1 cellular context compared by ENCODE assay signal in the genomic region with DNA sequence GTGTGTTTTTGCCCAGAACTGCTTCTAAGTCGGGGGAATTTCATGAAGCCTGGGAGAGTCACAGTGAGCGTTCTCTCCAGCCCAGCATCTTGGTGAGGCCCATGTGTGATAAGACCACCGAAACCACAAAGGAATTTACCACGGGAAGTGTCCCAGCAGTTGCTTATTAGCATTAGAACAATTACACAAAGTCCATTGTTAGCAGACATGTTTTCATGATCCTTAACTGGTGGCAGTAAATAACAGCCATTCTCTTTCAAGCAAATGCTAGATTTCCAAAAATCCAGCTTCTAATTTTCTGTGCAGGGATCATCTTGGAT.
TF ChIP-seq lines count a peak whose summit lies in the region.

No MANE protein-coding gene starts in this region.

TF ChIP-seq in WTC11, 78 proteins besides CTCF, POLR2A, EP300 and RAD21 (continued from another document):
- TF ChIP-seq CREM (CRISPR knock-in tag; IDR thresholded peaks at IDR 0.05) (no peak), FOXP1 (CRISPR knock-in tag; IDR thresholded peaks at IDR 0.05; ENCODE audit: borderline replicate concordance) (no peak), TEAD1 (CRISPR knock-in tag; IDR thresholded peaks at IDR 0.05) (no peak), FOXJ3 (CRISPR knock-in tag; IDR thresholded peaks at IDR 0.05; ENCODE audit: borderline replicate concordance) (no peak), CBFB (CRISPR knock-in tag; IDR thresholded peaks at IDR 0.05; ENCODE audit: low read depth) (no peak), ZNF232 (CRISPR knock-in tag; IDR thresholded peaks at IDR 0.05) (no peak), ATF1 (CRISPR knock-in tag; IDR thresholded peaks at IDR 0.05) (no peak), ZBTB21 (CRISPR knock-in tag; IDR thresholded peaks at IDR 0.05; ENCODE audit: borderline replicate concordance) (no peak)
- TF ChIP-seq, protein P1, sequence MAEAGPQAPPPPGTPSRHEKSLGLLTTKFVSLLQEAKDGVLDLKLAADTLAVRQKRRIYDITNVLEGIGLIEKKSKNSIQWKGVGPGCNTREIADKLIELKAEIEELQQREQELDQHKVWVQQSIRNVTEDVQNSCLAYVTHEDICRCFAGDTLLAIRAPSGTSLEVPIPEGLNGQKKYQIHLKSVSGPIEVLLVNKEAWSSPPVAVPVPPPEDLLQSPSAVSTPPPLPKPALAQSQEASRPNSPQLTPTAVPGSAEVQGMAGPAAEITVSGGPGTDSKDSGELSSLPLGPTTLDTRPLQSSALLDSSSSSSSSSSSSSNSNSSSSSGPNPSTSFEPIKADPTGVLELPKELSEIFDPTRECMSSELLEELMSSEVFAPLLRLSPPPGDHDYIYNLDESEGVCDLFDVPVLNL (CRISPR knock-in tag; IDR thresholded peaks at IDR 0.05; ENCODE audit: borderline replicate concordance, low read depth): no peak
- TF ChIP-seq, protein P2, sequence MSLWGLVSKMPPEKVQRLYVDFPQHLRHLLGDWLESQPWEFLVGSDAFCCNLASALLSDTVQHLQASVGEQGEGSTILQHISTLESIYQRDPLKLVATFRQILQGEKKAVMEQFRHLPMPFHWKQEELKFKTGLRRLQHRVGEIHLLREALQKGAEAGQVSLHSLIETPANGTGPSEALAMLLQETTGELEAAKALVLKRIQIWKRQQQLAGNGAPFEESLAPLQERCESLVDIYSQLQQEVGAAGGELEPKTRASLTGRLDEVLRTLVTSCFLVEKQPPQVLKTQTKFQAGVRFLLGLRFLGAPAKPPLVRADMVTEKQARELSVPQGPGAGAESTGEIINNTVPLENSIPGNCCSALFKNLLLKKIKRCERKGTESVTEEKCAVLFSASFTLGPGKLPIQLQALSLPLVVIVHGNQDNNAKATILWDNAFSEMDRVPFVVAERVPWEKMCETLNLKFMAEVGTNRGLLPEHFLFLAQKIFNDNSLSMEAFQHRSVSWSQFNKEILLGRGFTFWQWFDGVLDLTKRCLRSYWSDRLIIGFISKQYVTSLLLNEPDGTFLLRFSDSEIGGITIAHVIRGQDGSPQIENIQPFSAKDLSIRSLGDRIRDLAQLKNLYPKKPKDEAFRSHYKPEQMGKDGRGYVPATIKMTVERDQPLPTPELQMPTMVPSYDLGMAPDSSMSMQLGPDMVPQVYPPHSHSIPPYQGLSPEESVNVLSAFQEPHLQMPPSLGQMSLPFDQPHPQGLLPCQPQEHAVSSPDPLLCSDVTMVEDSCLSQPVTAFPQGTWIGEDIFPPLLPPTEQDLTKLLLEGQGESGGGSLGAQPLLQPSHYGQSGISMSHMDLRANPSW (CRISPR knock-in tag; conservative IDR thresholded peaks at IDR 0.05; ENCODE audit: low read depth): no peak
- TF ChIP-seq, protein P3, sequence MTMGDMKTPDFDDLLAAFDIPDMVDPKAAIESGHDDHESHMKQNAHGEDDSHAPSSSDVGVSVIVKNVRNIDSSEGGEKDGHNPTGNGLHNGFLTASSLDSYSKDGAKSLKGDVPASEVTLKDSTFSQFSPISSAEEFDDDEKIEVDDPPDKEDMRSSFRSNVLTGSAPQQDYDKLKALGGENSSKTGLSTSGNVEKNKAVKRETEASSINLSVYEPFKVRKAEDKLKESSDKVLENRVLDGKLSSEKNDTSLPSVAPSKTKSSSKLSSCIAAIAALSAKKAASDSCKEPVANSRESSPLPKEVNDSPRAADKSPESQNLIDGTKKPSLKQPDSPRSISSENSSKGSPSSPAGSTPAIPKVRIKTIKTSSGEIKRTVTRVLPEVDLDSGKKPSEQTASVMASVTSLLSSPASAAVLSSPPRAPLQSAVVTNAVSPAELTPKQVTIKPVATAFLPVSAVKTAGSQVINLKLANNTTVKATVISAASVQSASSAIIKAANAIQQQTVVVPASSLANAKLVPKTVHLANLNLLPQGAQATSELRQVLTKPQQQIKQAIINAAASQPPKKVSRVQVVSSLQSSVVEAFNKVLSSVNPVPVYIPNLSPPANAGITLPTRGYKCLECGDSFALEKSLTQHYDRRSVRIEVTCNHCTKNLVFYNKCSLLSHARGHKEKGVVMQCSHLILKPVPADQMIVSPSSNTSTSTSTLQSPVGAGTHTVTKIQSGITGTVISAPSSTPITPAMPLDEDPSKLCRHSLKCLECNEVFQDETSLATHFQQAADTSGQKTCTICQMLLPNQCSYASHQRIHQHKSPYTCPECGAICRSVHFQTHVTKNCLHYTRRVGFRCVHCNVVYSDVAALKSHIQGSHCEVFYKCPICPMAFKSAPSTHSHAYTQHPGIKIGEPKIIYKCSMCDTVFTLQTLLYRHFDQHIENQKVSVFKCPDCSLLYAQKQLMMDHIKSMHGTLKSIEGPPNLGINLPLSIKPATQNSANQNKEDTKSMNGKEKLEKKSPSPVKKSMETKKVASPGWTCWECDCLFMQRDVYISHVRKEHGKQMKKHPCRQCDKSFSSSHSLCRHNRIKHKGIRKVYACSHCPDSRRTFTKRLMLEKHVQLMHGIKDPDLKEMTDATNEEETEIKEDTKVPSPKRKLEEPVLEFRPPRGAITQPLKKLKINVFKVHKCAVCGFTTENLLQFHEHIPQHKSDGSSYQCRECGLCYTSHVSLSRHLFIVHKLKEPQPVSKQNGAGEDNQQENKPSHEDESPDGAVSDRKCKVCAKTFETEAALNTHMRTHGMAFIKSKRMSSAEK (CRISPR knock-in tag; IDR thresholded peaks at IDR 0.05; ENCODE audit: borderline replicate concordance): no peak
- TF ChIP-seq, protein P4, sequence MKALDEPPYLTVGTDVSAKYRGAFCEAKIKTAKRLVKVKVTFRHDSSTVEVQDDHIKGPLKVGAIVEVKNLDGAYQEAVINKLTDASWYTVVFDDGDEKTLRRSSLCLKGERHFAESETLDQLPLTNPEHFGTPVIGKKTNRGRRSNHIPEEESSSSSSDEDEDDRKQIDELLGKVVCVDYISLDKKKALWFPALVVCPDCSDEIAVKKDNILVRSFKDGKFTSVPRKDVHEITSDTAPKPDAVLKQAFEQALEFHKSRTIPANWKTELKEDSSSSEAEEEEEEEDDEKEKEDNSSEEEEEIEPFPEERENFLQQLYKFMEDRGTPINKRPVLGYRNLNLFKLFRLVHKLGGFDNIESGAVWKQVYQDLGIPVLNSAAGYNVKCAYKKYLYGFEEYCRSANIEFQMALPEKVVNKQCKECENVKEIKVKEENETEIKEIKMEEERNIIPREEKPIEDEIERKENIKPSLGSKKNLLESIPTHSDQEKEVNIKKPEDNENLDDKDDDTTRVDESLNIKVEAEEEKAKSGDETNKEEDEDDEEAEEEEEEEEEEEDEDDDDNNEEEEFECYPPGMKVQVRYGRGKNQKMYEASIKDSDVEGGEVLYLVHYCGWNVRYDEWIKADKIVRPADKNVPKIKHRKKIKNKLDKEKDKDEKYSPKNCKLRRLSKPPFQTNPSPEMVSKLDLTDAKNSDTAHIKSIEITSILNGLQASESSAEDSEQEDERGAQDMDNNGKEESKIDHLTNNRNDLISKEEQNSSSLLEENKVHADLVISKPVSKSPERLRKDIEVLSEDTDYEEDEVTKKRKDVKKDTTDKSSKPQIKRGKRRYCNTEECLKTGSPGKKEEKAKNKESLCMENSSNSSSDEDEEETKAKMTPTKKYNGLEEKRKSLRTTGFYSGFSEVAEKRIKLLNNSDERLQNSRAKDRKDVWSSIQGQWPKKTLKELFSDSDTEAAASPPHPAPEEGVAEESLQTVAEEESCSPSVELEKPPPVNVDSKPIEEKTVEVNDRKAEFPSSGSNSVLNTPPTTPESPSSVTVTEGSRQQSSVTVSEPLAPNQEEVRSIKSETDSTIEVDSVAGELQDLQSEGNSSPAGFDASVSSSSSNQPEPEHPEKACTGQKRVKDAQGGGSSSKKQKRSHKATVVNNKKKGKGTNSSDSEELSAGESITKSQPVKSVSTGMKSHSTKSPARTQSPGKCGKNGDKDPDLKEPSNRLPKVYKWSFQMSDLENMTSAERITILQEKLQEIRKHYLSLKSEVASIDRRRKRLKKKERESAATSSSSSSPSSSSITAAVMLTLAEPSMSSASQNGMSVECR (CRISPR knock-in tag; IDR thresholded peaks at IDR 0.05; ENCODE audit: borderline replicate concordance): no peak
- TF ChIP-seq, protein P5, sequence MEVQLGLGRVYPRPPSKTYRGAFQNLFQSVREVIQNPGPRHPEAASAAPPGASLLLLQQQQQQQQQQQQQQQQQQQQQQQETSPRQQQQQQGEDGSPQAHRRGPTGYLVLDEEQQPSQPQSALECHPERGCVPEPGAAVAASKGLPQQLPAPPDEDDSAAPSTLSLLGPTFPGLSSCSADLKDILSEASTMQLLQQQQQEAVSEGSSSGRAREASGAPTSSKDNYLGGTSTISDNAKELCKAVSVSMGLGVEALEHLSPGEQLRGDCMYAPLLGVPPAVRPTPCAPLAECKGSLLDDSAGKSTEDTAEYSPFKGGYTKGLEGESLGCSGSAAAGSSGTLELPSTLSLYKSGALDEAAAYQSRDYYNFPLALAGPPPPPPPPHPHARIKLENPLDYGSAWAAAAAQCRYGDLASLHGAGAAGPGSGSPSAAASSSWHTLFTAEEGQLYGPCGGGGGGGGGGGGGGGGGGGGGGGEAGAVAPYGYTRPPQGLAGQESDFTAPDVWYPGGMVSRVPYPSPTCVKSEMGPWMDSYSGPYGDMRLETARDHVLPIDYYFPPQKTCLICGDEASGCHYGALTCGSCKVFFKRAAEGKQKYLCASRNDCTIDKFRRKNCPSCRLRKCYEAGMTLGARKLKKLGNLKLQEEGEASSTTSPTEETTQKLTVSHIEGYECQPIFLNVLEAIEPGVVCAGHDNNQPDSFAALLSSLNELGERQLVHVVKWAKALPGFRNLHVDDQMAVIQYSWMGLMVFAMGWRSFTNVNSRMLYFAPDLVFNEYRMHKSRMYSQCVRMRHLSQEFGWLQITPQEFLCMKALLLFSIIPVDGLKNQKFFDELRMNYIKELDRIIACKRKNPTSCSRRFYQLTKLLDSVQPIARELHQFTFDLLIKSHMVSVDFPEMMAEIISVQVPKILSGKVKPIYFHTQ (CRISPR knock-in tag; IDR thresholded peaks at IDR 0.05): no peak
TF ChIP-seq in WTC11: peak in this region for 0.
